ENCODE assay signal across 7 cellular contexts in the genomic region with DNA sequence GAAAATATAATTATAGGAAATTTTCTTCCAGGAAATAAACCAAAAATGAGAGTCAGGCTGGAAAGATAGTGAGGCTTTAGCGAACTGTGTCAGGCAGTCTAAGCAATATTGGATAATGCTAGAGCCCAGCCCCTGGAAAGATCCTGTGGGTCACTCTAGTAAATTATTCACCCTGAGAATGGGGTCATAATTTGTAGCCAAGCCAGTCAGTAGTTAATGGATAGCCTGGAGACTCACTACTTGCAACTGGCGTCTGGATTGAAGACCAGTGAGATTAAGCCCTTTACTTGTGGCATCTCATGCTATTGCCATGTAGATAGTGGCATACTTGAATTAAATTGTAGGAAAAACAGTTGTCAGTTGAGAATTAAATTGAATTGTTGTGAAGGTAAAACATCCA. TPM values are rescaled to one million over a fixed set of nuclear protein-coding genes. Genes with fewer than 3 reads are reported as not detected.
"Had no signal": no experiment of that assay in that cellular context is flagged by ENCODE, and none has a peak within 500 bp of the region (broad histone marks: within the 10 kb centered on the region; RNA-seq: fewer than 3 reads in every experiment).

No MANE protein-coding gene starts in this region.

RNA-seq across cellular contexts. Expression of a gene that starts 51.0 kb away (rescaled TPM):
- total RNA-seq: LHCN-M2, MCF 10A, OCI-LY7, PC-3, Right ventricle myocardium inferior, RPMI7951, SJCRH30 had no signal
